Comparison of ENCODE assay signal across 19 cellular contexts in genomic region chr17:5481451-5481850, GRCh38. TPM values are rescaled to one million over a fixed set of nuclear protein-coding genes. Genes with fewer than 3 reads are reported as not detected.
DNase-seq lines count a peak whose midpoint lies in the region; ATAC-seq and TF ChIP-seq lines count a peak whose summit lies in the region.
"Had no signal": no experiment of that assay in that cellular context is flagged by ENCODE, and none has a peak within 500 bp of the region (broad histone marks: within the 10 kb centered on the region; RNA-seq: fewer than 3 reads in every experiment).

No MANE protein-coding gene starts in this region.

- no peak overlapping the region for H2AFZ ChIP-seq in smooth muscle cell (ENCODE audit: low read depth)
- H2AFZ ChIP-seq: GM23338 had no signal

- CTCF ChIA-PET in T-cell (lab: Charles Lee), result interaction anchor here in 1 of 2 donors (0.6 kb wide), 1 partner anchor 233 kb away, joined by 9 read pairs; no protein-coding TSS in a partner anchor

- TF ChIP-seq POLR2A in spleen (IDR thresholded peaks at IDR 0.05), result no peak

- no peaks in the 10 kb centered on the region for H3F3A ChIP-seq in smooth muscle cell (ENCODE audit: low read depth)

- no peak overlapping the region for H3K27ac ChIP-seq in smooth muscle cell (ENCODE audit: low read depth)
- H3K27ac ChIP-seq in spleen, result no peak overlapping the region
- H3K27ac ChIP-seq: BLaER1, C4-2B had no signal

- peaks cover 63% of the 10 kb centered on the region for H3K4me1 Mint-ChIP-seq in activated naive CD4-positive, alpha-beta T cell treated with anti-CD3 and anti-CD28 coated beads, Interleukin-2, amount 50 U/mL, for 24 hours
- H3K4me1 Mint-ChIP-seq in central memory CD8-positive, alpha-beta T cell, result peaks cover 16% of the 10 kb centered on the region
- H3K4me1 Mint-ChIP-seq in mesothelial cell of epicardium, result peaks cover 37% of the 10 kb centered on the region
- H3K4me1 Mint-ChIP-seq in type B pancreatic cell (ENCODE audit: unreplicated experiment), result peaks cover 18% of the 10 kb centered on the region
- peaks cover 54 to 67% (median 66%) of the 10 kb centered on the region in 3 donors for H3K4me1 Mint-ChIP-seq in T-cell
- H3K4me1 Mint-ChIP-seq: GM23338 had no signal

- H3K9me3 Mint-ChIP-seq in activated naive CD4-positive, alpha-beta T cell treated with anti-CD3 and anti-CD28 coated beads, Interleukin-2, amount 50 U/mL, for 24 hours, result no peaks in the 10 kb centered on the region
- H3K9me3 Mint-ChIP-seq in central memory CD8-positive, alpha-beta T cell, result no peaks in the 10 kb centered on the region
- peaks cover 7% of the 10 kb centered on the region for H3K9me3 Mint-ChIP-seq in mesothelial cell of epicardium
- no peaks in the 10 kb centered on the region for H3K9me3 Mint-ChIP-seq in type B pancreatic cell
- no peaks in the 10 kb centered on the region for H3K9me3 Mint-ChIP-seq in T-cell
- H3K9me3 Mint-ChIP-seq: CD4-positive, CD25-positive, alpha-beta regulatory T cell; CD8-positive, alpha-beta T cell; GM23338; H9 had no signal

- no peaks in the 10 kb centered on the region for H3K27me3 Mint-ChIP-seq in activated naive CD4-positive, alpha-beta T cell treated with anti-CD3 and anti-CD28 coated beads, Interleukin-2, amount 50 U/mL, for 24 hours
- H3K27me3 Mint-ChIP-seq in central memory CD8-positive, alpha-beta T cell, result no peaks in the 10 kb centered on the region
- H3K27me3 Mint-ChIP-seq in mesothelial cell of epicardium (ENCODE audit: low read depth) (no peaks in the 10 kb centered on the region), type B pancreatic cell (no peaks in the 10 kb centered on the region), T-cell (no peaks in the 10 kb centered on the region)
- H3K27me3 Mint-ChIP-seq: B cell; CD4-positive, CD25-positive, alpha-beta regulatory T cell had no signal

- H3K27ac Mint-ChIP-seq in activated naive CD4-positive, alpha-beta T cell treated with anti-CD3 and anti-CD28 coated beads, Interleukin-2, amount 50 U/mL, for 24 hours, result peak overlapping the region; percentile 60
- H3K27ac Mint-ChIP-seq in central memory CD8-positive, alpha-beta T cell (ENCODE audit: low read depth), result peak overlapping the region; percentile 25
- H3K27ac Mint-ChIP-seq in mesothelial cell of epicardium, result peak overlapping the region; percentile 82
- peak overlapping the region; percentile 84 for H3K27ac Mint-ChIP-seq in type B pancreatic cell
- no peak overlapping the region for H3K27ac Mint-ChIP-seq in T-cell
- H3K27ac Mint-ChIP-seq: B cell; CD4-positive, CD25-positive, alpha-beta regulatory T cell; CD8-positive, alpha-beta T cell; GM23338; H9 had no signal

- no peak for DNase-seq in activated naive CD4-positive, alpha-beta T cell treated with anti-CD3 and anti-CD28 coated beads, Interleukin-2, amount 50 U/mL, for 16 hours
- no peak for DNase-seq in central memory CD8-positive, alpha-beta T cell (ENCODE audit: low spot score in 2 of 2)
- DNase-seq in mesothelial cell of epicardium (ENCODE audit: low spot score in 2 of 2, unreplicated experiment in 2 of 2) (no peak), type B pancreatic cell (ENCODE audit: extremely low spot score, unreplicated experiment) (no peak), T-cell (no peak), smooth muscle cell (lab: John Stamatoyannopoulos, UW; ENCODE audit: unreplicated experiment) (no peak), spleen (no peak)
- DNase-seq: Caco-2; CD4-positive, CD25-positive, alpha-beta regulatory T cell; CD8-positive, alpha-beta T cell; DMS153; DND-41; H9 had no signal

- H3K4me2 ChIP-seq in smooth muscle cell, result no peak overlapping the region
- H3K4me2 ChIP-seq: BLaER1, GM23338 had no signal

- H3K79me2 ChIP-seq in smooth muscle cell (ENCODE audit: low read depth), result peaks cover 79% of the 10 kb centered on the region

- H3K27me3 ChIP-seq in smooth muscle cell (ENCODE audit: low read depth) (no peaks in the 10 kb centered on the region), spleen (replicated peaks in 1 of 7) (no peaks in the 10 kb centered on the region)
- H3K27me3 ChIP-seq: BLaER1 had no signal

- POLR2A ChIA-PET in T-cell (lab: Charles Lee), result no interaction called here

- H3K36me3 Mint-ChIP-seq in activated naive CD4-positive, alpha-beta T cell treated with anti-CD3 and anti-CD28 coated beads, Interleukin-2, amount 50 U/mL, for 24 hours, result peaks cover 17% of the 10 kb centered on the region
- H3K36me3 Mint-ChIP-seq in central memory CD8-positive, alpha-beta T cell (ENCODE audit: insufficient read depth), result peaks cover 69% of the 10 kb centered on the region
- peaks cover 47% of the 10 kb centered on the region for H3K36me3 Mint-ChIP-seq in mesothelial cell of epicardium
- H3K36me3 Mint-ChIP-seq in type B pancreatic cell, result peaks cover 56% of the 10 kb centered on the region
- peaks cover 56% of the 10 kb centered on the region for H3K36me3 Mint-ChIP-seq in T-cell

- 96% methylated on average over 4 of the region's 4 CpGs for WGBS in smooth muscle cell (ENCODE audit: low lambda C conversion rate)
- 95 to 99% (median 97%) methylated on average over 4 of the region's 4 CpGs for WGBS in spleen, 5 donors

- H3K4me3 Mint-ChIP-seq in activated naive CD4-positive, alpha-beta T cell treated with anti-CD3 and anti-CD28 coated beads, Interleukin-2, amount 50 U/mL, for 24 hours, result no peak overlapping the region
- no peak overlapping the region for H3K4me3 Mint-ChIP-seq in central memory CD8-positive, alpha-beta T cell
- H3K4me3 Mint-ChIP-seq in mesothelial cell of epicardium (no peak overlapping the region), type B pancreatic cell (peak overlapping the region; percentile 74), T-cell (no peak overlapping the region)
- H3K4me3 Mint-ChIP-seq: B cell; CD8-positive, alpha-beta T cell; GM23338; H9 had no signal

- no peak for TF ChIP-seq CTCF in mesothelial cell of epicardium (IDR thresholded peaks at IDR 0.05; ENCODE audit: unreplicated experiment)
- no peak for TF ChIP-seq CTCF in type B pancreatic cell (conservative IDR thresholded peaks at IDR 0.05)
- TF ChIP-seq CTCF in smooth muscle cell (IDR thresholded peaks at IDR 0.05; ENCODE audit: borderline replicate concordance, insufficient read depth, poor library complexity, severe bottlenecking), result no peak
- TF ChIP-seq CTCF in spleen (IDR thresholded peaks at IDR 0.05 in 8 of 11, conservative IDR thresholded peaks at IDR 0.05 in 3 of 11), result no peak

- H3K4me1 ChIP-seq in smooth muscle cell (ENCODE audit: low read depth), result peaks cover 7% of the 10 kb centered on the region
- peaks cover 10 to 68% (median 34%) of the 10 kb centered on the region in 6 donors for H3K4me1 ChIP-seq in spleen
- H3K4me1 ChIP-seq: Caco-2 had no signal

- H3K4me3 ChIP-seq in smooth muscle cell (no peak overlapping the region), spleen (no peak overlapping the region)
- H3K4me3 ChIP-seq: BLaER1, GM23338 had no signal

- no peak overlapping the region for H3K9ac ChIP-seq in smooth muscle cell (ENCODE audit: low read depth)
- H3K9ac ChIP-seq: BLaER1 had no signal

- intact Hi-C loops in spleen (cut with DNase I; ENCODE audit: low total_unique reads), result no loop called here

- H3K36me3 ChIP-seq in smooth muscle cell (ENCODE audit: low read depth) (peaks cover 23% of the 10 kb centered on the region), spleen (peaks cover 4 to 85% (median 81%) of the 10 kb centered on the region in 6 donors)

- ATAC-seq in central memory CD8-positive, alpha-beta T cell (replicated peaks; ENCODE audit: extremely low read depth, poor library complexity, severe bottlenecking), result no peak
- ATAC-seq in T-cell (replicated peaks in 1 of 4), result no peak
- ATAC-seq: CD8-positive, alpha-beta T cell; GM23338; HCT116 had no signal

- H3K9me3 ChIP-seq in smooth muscle cell (replicated peaks; ENCODE audit: low read depth) (no peaks in the 10 kb centered on the region), spleen (no peaks in the 10 kb centered on the region)
- H3K9me3 ChIP-seq: BLaER1, Caco-2 had no signal

- peaks cover 14% of the 10 kb centered on the region for H4K20me1 ChIP-seq in smooth muscle cell (ENCODE audit: low read depth)
- H4K20me1 ChIP-seq: BLaER1 had no signal

RNA-seq across cellular contexts. Expression of gene DERL2, which starts 4.5 kb away (rescaled TPM):
- total RNA-seq in mesothelial cell of epicardium, result 69.5 to 70.6 TPM (median 69.9 TPM) in 3 replicates
- total RNA-seq in type B pancreatic cell (ENCODE audit: low replicate concordance), result 57.3 and 79.4 TPM in 2 replicates
- 10 to 100 TPM; 58.2 to 73.9 (median 64.0) TPM for total RNA-seq in T-cell
- 65.3 and 81.3 TPM in 2 replicates for total RNA-seq in smooth muscle cell
- 152 and 162 TPM in 2 replicates for polyA plus RNA-seq in smooth muscle cell
- total RNA-seq in spleen, result 10 to 100 TPM; 37.1 to 55.9 (median 49.3) TPM
- 10 to 100 TPM; 54.5 to 67.7 (median 62.3) TPM for polyA plus RNA-seq in spleen

RNA-seq across cellular contexts. Expression of gene MIS12, which starts 4.9 kb away (rescaled TPM):
- 22.9 to 23.0 TPM (median 23.0 TPM) in 3 replicates for total RNA-seq in mesothelial cell of epicardium
- 21.9 and 28.1 TPM in 2 replicates for total RNA-seq in type B pancreatic cell (ENCODE audit: low replicate concordance)
- 10 to 100 TPM; 18.0 to 35.9 (median 33.8) TPM for total RNA-seq in T-cell
- total RNA-seq in smooth muscle cell, result 22.5 and 23.3 TPM in 2 replicates
- 14.8 and 21.6 TPM in 2 replicates for polyA plus RNA-seq in smooth muscle cell
- total RNA-seq in spleen, result 10 to 100 TPM; 19.0 to 46.3 (median 21.8) TPM
- 10 to 100 TPM; 15.5 to 19.3 (median 16.3) TPM for polyA plus RNA-seq in spleen

RNA-seq across cellular contexts. Expression of gene DHX33, which starts 12.7 kb away (rescaled TPM):
- total RNA-seq in mesothelial cell of epicardium (27.3 to 28.4 TPM (median 27.4 TPM) in 3 replicates), type B pancreatic cell (ENCODE audit: low replicate concordance) (14.6 and 26.2 TPM in 2 replicates), T-cell (10 to 100 TPM in 3 of 5 donors, 1 to 10 TPM in 2; 7.5 to 13.6 (median 12.0) TPM), smooth muscle cell (6.0 and 6.2 TPM in 2 replicates), spleen (10 to 100 TPM in 6 of 7 donors, 1 to 10 TPM in 1; 9.8 to 13.7 (median 12.1) TPM)
- polyA plus RNA-seq in smooth muscle cell (1.6 and 2.0 TPM in 2 replicates), spleen (1 to 10 TPM; 4.1 to 5.8 (median 5.5) TPM)

RNA-seq across cellular contexts. Expression of gene C1QBP, which starts 42.5 kb away (rescaled TPM):
- total RNA-seq in mesothelial cell of epicardium, result 91.5 to 96.4 TPM (median 92.9 TPM) in 3 replicates
- 143 and 153 TPM in 2 replicates for total RNA-seq in type B pancreatic cell (ENCODE audit: low replicate concordance)
- 100 to 1,000 TPM in 2 of 5 donors, 10 to 100 TPM in 3; 60.1 to 102 (median 93.5) TPM for total RNA-seq in T-cell
- total RNA-seq in smooth muscle cell, result 110 and 121 TPM in 2 replicates
- 120 and 122 TPM in 2 replicates for polyA plus RNA-seq in smooth muscle cell
- 100 to 1,000 TPM in 1 of 7 donors, 10 to 100 TPM in 6; 63.9 to 111 (median 82.2) TPM for total RNA-seq in spleen
- 100 to 1,000 TPM; 157 to 188 (median 166) TPM for polyA plus RNA-seq in spleen

Comparison
In these comparisons a context has a peak if more than half of its experiments do, and no peak if none do; other contexts are left out.
1. H3K27ac Mint-ChIP-seq: peak in activated naive CD4-positive, alpha-beta T cell treated with anti-CD3 and anti-CD28 coated beads, Interleukin-2, amount 50 U/mL, for 24 hours (single experiment), central memory CD8-positive, alpha-beta T cell (single experiment), mesothelial cell of epicardium (single experiment) and type B pancreatic cell (single experiment); none in T-cell (0 of 2).